Comparison of ENCODE assay signal across 16 cellular contexts in the genomic region with DNA sequence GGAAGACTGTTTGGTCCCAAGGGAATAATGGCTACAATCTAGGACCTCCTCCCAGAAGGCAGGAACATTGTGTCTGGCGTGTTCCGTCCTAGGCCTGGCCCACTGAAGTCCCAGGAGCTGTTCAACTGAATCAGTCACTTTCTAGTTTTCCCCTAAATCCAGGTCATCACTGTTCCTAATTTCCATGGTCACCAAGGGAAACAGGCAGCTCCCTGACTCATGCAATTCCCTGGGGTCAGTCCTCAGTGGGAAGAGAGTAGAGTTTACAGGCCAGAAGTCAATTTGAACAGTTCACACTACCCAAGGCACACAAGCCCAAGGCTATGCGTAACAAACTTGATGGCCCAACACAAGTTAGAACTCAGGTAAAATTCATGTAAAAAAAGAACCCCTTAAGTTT. TPM values are rescaled to one million over a fixed set of nuclear protein-coding genes. Genes with fewer than 3 reads are reported as not detected.
DNase-seq lines count a peak whose midpoint lies in the region; ATAC-seq and TF ChIP-seq lines count a peak whose summit lies in the region.
"Had no signal": no experiment of that assay in that cellular context is flagged by ENCODE, and none has a peak within 500 bp of the region (broad histone marks: within the 10 kb centered on the region; RNA-seq: fewer than 3 reads in every experiment).

No MANE protein-coding gene starts in this region.

- POLR2A ChIA-PET in CD8-positive, alpha-beta memory T cell (lab: Charles Lee) = no interaction called here

- no peaks in the 10 kb centered on the region for H3K9me3 ChIP-seq in fibroblast of lung (ENCODE audit: control insufficient read depth, insufficient read depth, low read depth, low read length)
- no peaks in the 10 kb centered on the region for H3K9me3 ChIP-seq in CD8-positive, alpha-beta memory T cell (ENCODE audit: low read length)

- CTCF ChIA-PET in CD8-positive, alpha-beta memory T cell (lab: Charles Lee) = interaction anchor here (1.1 kb wide), 1 partner anchor 45 kb away, joined by 5 read pairs; no protein-coding TSS in a partner anchor

- H3K27ac Mint-ChIP-seq in type B pancreatic cell = peak overlapping the region; percentile 97
- H3K27ac Mint-ChIP-seq in CD8-positive, alpha-beta memory T cell = peak overlapping the region in 1 of 8 donors; percentile 2

- H4K20me1 ChIP-seq in fibroblast of lung (ENCODE audit: control insufficient read depth, extremely low read depth, insufficient read depth, low read length) = no peaks in the 10 kb centered on the region

- intact Hi-C loops in head of caudate nucleus (cut with DNase I) = no loop called here

- DNase-seq in DMS 273 (lab: John Stamatoyannopoulos, UW; ENCODE audit: unreplicated experiment) = peak; percentile 25
- no peak for DNase-seq in DMS 273 treated with DMSO at 0.1 percent for 48 hours (lab: John Stamatoyannopoulos, UW)
- DNase-seq in fibroblast of lung (ENCODE audit: low read depth in 2 of 2) = no peak
- DNase-seq in myocyte (ENCODE audit: low read depth) = peak; percentile 67
- no peak for DNase-seq in type B pancreatic cell (ENCODE audit: extremely low spot score, unreplicated experiment)
- DNase-seq in CD8-positive, alpha-beta memory T cell = no peak
- DNase-seq in head of caudate nucleus = no peak
- DNase-seq: activated T-cell treated with anti-CD3 and anti-CD28 coated beads for 4 hours; anterior cingulate cortex; Kasumi-1; NCI-H2081 treated with DMSO at 0.1 percent for 48 hours; NK-92 treated with Interleukin-12 subunit alpha and Interleukin-12 subunit beta, amount 100 ng/mL, for 24 hours had no signal

- H3K4me3 ChIP-seq in fibroblast of lung (replicated peaks in 1 of 4; ENCODE audit: control extremely low read depth in 1 of 4, insufficient read depth in 1 of 4, low read depth in 3 of 4, low read length in 4 of 4) = no peak overlapping the region
- H3K4me3 ChIP-seq in CD8-positive, alpha-beta memory T cell (ENCODE audit: low read length) = no peak overlapping the region
- H3K4me3 ChIP-seq: GM12878 had no signal

- H3K4me3 Mint-ChIP-seq in type B pancreatic cell = no peak overlapping the region
- H3K4me3 Mint-ChIP-seq in CD8-positive, alpha-beta memory T cell = no peak overlapping the region

- TF ChIP-seq CTCF in fibroblast of lung (conservative IDR thresholded peaks at IDR 0.05 in 1 of 2, IDR thresholded peaks at IDR 0.05 in 1 of 2; ENCODE audit: low read depth in 1 of 2, low read length in 2 of 2) (no peak), type B pancreatic cell (conservative IDR thresholded peaks at IDR 0.05) (no peak)

- no peak for ATAC-seq in GM21515 (IDR thresholded peaks at IDR 0.05; ENCODE audit: unreplicated experiment)

- peaks cover 6% of the 10 kb centered on the region for H3K9me3 Mint-ChIP-seq in type B pancreatic cell
- no peaks in the 10 kb centered on the region for H3K9me3 Mint-ChIP-seq in CD8-positive, alpha-beta memory T cell

- no peak overlapping the region for H3K9ac ChIP-seq in fibroblast of lung (ENCODE audit: insufficient read depth, low read length)

- no peaks in the 10 kb centered on the region for H3K27me3 ChIP-seq in fibroblast of lung (ENCODE audit: control insufficient read depth, insufficient read depth, low read length)
- H3K27me3 ChIP-seq in CD8-positive, alpha-beta memory T cell (ENCODE audit: insufficient read depth, low read length, poor library complexity, severe bottlenecking) = no peaks in the 10 kb centered on the region

- H3K4me1 ChIP-seq in fibroblast of lung (ENCODE audit: control insufficient read depth, extremely low read depth, insufficient read depth, low read length) = peaks cover 37% of the 10 kb centered on the region
- H3K4me1 ChIP-seq in CD8-positive, alpha-beta memory T cell (ENCODE audit: insufficient read depth, low read length) = no peaks in the 10 kb centered on the region

- peaks cover 71% of the 10 kb centered on the region for H3K79me2 ChIP-seq in fibroblast of lung (ENCODE audit: control insufficient read depth, insufficient read depth, low read length)

- peaks cover 1% of the 10 kb centered on the region for H3K36me3 ChIP-seq in fibroblast of lung (ENCODE audit: control insufficient read depth, insufficient read depth, low read length)
- H3K36me3 ChIP-seq in CD8-positive, alpha-beta memory T cell (ENCODE audit: insufficient read depth, low read length) = no peaks in the 10 kb centered on the region

- H3K27ac ChIP-seq in fibroblast of lung (ENCODE audit: insufficient read depth, low read length) = peak overlapping the region; percentile 4
- H3K27ac ChIP-seq in CD8-positive, alpha-beta memory T cell (ENCODE audit: low read depth, low read length) = no peak overlapping the region
- H3K27ac ChIP-seq: 22Rv1 had no signal

- H3K36me3 Mint-ChIP-seq in type B pancreatic cell = peaks cover 41% of the 10 kb centered on the region
- H3K36me3 Mint-ChIP-seq in CD8-positive, alpha-beta memory T cell = peaks cover 2 to 17% (median 8%) of the 10 kb centered on the region in 3 donors

- H3K4me2 ChIP-seq in fibroblast of lung (ENCODE audit: extremely low read depth, insufficient read depth, low read length) = no peak overlapping the region

- H2AFZ ChIP-seq in fibroblast of lung (ENCODE audit: low read length) = no peak overlapping the region

- no peaks in the 10 kb centered on the region for H3K27me3 Mint-ChIP-seq in type B pancreatic cell
- H3K27me3 Mint-ChIP-seq in CD8-positive, alpha-beta memory T cell = no peaks in the 10 kb centered on the region
- H3K27me3 Mint-ChIP-seq: progenitor cell of endocrine pancreas had no signal

- H3K4me1 Mint-ChIP-seq in type B pancreatic cell (ENCODE audit: unreplicated experiment) = peaks cover 77% of the 10 kb centered on the region
- H3K4me1 Mint-ChIP-seq in CD8-positive, alpha-beta memory T cell = peaks cover 4 to 14% (median 11%) of the 10 kb centered on the region in 3 donors

RNA-seq across cellular contexts. Expression of a gene that starts 44.0 kb away (rescaled TPM):
- total RNA-seq in fibroblast of lung (12.6 and 39.3 TPM in 2 replicates), myocyte (21.2 and 31.3 TPM in 2 replicates), type B pancreatic cell (ENCODE audit: low replicate concordance) (85.8 and 173 TPM in 2 replicates)
- polyA plus RNA-seq in fibroblast of lung = 57.9 and 63.7 TPM in 2 replicates
- polyA plus RNA-seq in fibroblast of lung (2012) = 37.1 and 49.5 TPM in 2 replicates
- polyA minus RNA-seq in fibroblast of lung (ENCODE audit: low replicate concordance) = 96.9 and 155 TPM in 2 replicates
- 52.1 TPM for polyA plus RNA-seq in myocyte (2012)
- total RNA-seq in CD8-positive, alpha-beta memory T cell = 10 to 100 TPM; 23.9 to 25.0 TPM
- 12.5 TPM for polyA plus RNA-seq in CD8-positive, alpha-beta memory T cell

Comparison
In these comparisons a context has a peak if more than half of its experiments do, and no peak if none do; other contexts are left out.
1. DNase-seq: peak in DMS 273 (single experiment) and myocyte (single experiment); none in DMS 273 treated with DMSO at 0.1 percent for 48 hours (single experiment), fibroblast of lung (0 of 2), type B pancreatic cell (single experiment), CD8-positive, alpha-beta memory T cell (0 of 5) and head of caudate nucleus (0 of 42).